ENCODE assay signal across 10 cellular contexts in genomic region chrX:46279214-46279924, GRCh38.
DNase-seq lines count a peak whose midpoint lies in the region; ATAC-seq, FAIRE-seq and TF ChIP-seq lines count a peak whose summit lies in the region.
"Had no signal": no experiment of that assay in that cellular context is flagged by ENCODE, and none has a peak within 500 bp of the region (broad histone marks: within the 10 kb centered on the region; RNA-seq: fewer than 3 reads in every experiment).

No MANE protein-coding gene starts in this region.

- POLR2A ChIA-PET in activated CD4-positive, alpha-beta T cell treated with anti-CD3 and anti-CD28 coated beads for 36 hours (lab: Charles Lee), result no interaction called here

- CTCF ChIA-PET in activated CD4-positive, alpha-beta T cell treated with anti-CD3 and anti-CD28 coated beads for 36 hours (lab: Charles Lee), result no interaction called here

- H3K27me3 Mint-ChIP-seq in activated CD4-positive, alpha-beta T cell treated with anti-CD3 and anti-CD28 coated beads for 36 hours, result no peaks in the 10 kb centered on the region
- no peaks in the 10 kb centered on the region for H3K27me3 Mint-ChIP-seq in osteocyte (ENCODE audit: unreplicated experiment)

- no peak for TF ChIP-seq CTCF in bronchial epithelial cell (IDR thresholded peaks at IDR 0.05; ENCODE audit: insufficient read depth, low read length, severe bottlenecking)
- TF ChIP-seq CTCF in osteocyte (IDR thresholded peaks at IDR 0.05), result peak; percentile 42

- intact Hi-C loops in activated CD4-positive, alpha-beta T cell treated with anti-CD3 and anti-CD28 coated beads for 36 hours (cut with DNase I, micrococcal nuclease), result loop anchor here (2.0 to 5.0 kb wide), 2 partner anchors 43 to 45 kb away; no protein-coding TSS in a partner anchor

- H3K36me3 ChIP-seq in bronchial epithelial cell (ENCODE audit: control insufficient read depth, insufficient read depth, low read length), result no peaks in the 10 kb centered on the region

- no peaks in the 10 kb centered on the region for H3K36me3 Mint-ChIP-seq in activated CD4-positive, alpha-beta T cell treated with anti-CD3 and anti-CD28 coated beads for 36 hours (ENCODE audit: low read depth)
- H3K36me3 Mint-ChIP-seq in osteocyte (ENCODE audit: unreplicated experiment), result no peaks in the 10 kb centered on the region

- peak overlapping the region; percentile 82 for H3K27ac Mint-ChIP-seq in activated CD4-positive, alpha-beta T cell treated with anti-CD3 and anti-CD28 coated beads for 36 hours
- peak overlapping the region; percentile 64 for H3K27ac Mint-ChIP-seq in osteocyte (ENCODE audit: unreplicated experiment)

- DNase-seq in activated CD4-positive, alpha-beta T cell treated with anti-CD3 and anti-CD28 coated beads for 36 hours, result peak; percentile 5
- no peak for DNase-seq in activated CD4-positive, alpha-beta T cell treated with anti-CD3 and anti-CD28 coated beads, Interleukin-2, amount 50 U/mL, for 4 hours
- DNase-seq in NCI-H69 (lab: John Stamatoyannopoulos, UW) (peak; percentile 4), bronchial epithelial cell (ENCODE audit: low read depth) (peak; percentile 37), osteocyte (ENCODE audit: extremely low spot score, unreplicated experiment) (no peak), HuH-7 (ENCODE audit: low spot score) (no peak), NCI-H2171 treated with DMSO at 0.1 percent for 48 hours (lab: John Stamatoyannopoulos, UW) (no peak)
- DNase-seq: NCI-H1694 treated with DMSO at 0.1 percent for 48 hours, psoas muscle had no signal

- H3K4me3 ChIP-seq in bronchial epithelial cell (ENCODE audit: low read depth, low read length), result no peak overlapping the region
- H3K4me3 ChIP-seq: psoas muscle had no signal

- no peaks in the 10 kb centered on the region for H3K9me3 Mint-ChIP-seq in activated CD4-positive, alpha-beta T cell treated with anti-CD3 and anti-CD28 coated beads for 36 hours (ENCODE audit: low read depth)
- H3K9me3 Mint-ChIP-seq in osteocyte (ENCODE audit: unreplicated experiment), result peaks cover under 1% of the 10 kb centered on the region

- H3K4me1 Mint-ChIP-seq in activated CD4-positive, alpha-beta T cell treated with anti-CD3 and anti-CD28 coated beads for 36 hours, result peaks cover 26% of the 10 kb centered on the region
- H3K4me1 Mint-ChIP-seq in osteocyte (ENCODE audit: unreplicated experiment), result peaks cover 16% of the 10 kb centered on the region

- peak; percentile 57 for ATAC-seq in activated CD4-positive, alpha-beta T cell treated with anti-CD3 and anti-CD28 coated beads for 36 hours
- ATAC-seq in HG03521 (IDR thresholded peaks at IDR 0.05; ENCODE audit: unreplicated experiment), result no peak
- ATAC-seq: psoas muscle had no signal

- H3K27me3 ChIP-seq in bronchial epithelial cell (ENCODE audit: control insufficient read depth, insufficient read depth, low read length), result no peaks in the 10 kb centered on the region

- peak overlapping the region; percentile 34 for H3K4me3 Mint-ChIP-seq in activated CD4-positive, alpha-beta T cell treated with anti-CD3 and anti-CD28 coated beads for 36 hours
- no peak overlapping the region for H3K4me3 Mint-ChIP-seq in osteocyte (ENCODE audit: unreplicated experiment)

- FAIRE-seq in bronchial epithelial cell (lab: Jason Lieb, UNC), result peak; percentile 36

Comparison
In these comparisons a context has a peak if more than half of its experiments do, and no peak if none do; other contexts are left out.
1. DNase-seq: peak in activated CD4-positive, alpha-beta T cell treated with anti-CD3 and anti-CD28 coated beads for 36 hours (single experiment), NCI-H69 (single experiment) and bronchial epithelial cell (single experiment); none in activated CD4-positive, alpha-beta T cell treated with anti-CD3 and anti-CD28 coated beads, Interleukin-2, amount 50 U/mL, for 4 hours (0 of 2), osteocyte (single experiment), HuH-7 (single experiment) and NCI-H2171 treated with DMSO at 0.1 percent for 48 hours (single experiment).